Comparison of ENCODE assay signal across 1 cellular context in genomic region chr16:29765167-29766032, GRCh38.
TF ChIP-seq lines count a peak whose summit lies in the region.

No MANE protein-coding gene starts in this region.

TF ChIP-seq in HepG2, 621 proteins besides CTCF, POLR2A, EP300 and RAD21 (continued from another document and continues in another):
- TF ChIP-seq ZBTB44 (CRISPR knock-in tag; IDR thresholded peaks at IDR 0.05), result no peak
- no peak for TF ChIP-seq NFIB (CRISPR knock-in tag; IDR thresholded peaks at IDR 0.05; ENCODE audit: borderline replicate concordance)
- TF ChIP-seq ZNF543 (CRISPR knock-in tag; IDR thresholded peaks at IDR 0.05), result peak; percentile 66; the same call in 1 of the 2 replicates
- TF ChIP-seq ZC3H13 (CRISPR knock-in tag; IDR thresholded peaks at IDR 0.05), result no peak
- TF ChIP-seq ZNF230 (CRISPR knock-in tag; IDR thresholded peaks at IDR 0.05), result peak; percentile 89; the same call in 1 of the 2 replicates
- TF ChIP-seq ZNF510 (CRISPR knock-in tag; IDR thresholded peaks at IDR 0.05; ENCODE audit: low read depth), result 0 out of 2 replicates have a peak, but pooled peaks have one; percentile 39
- TF ChIP-seq KDM2A (CRISPR knock-in tag; IDR thresholded peaks at IDR 0.05; ENCODE audit: borderline replicate concordance, low read depth), result peak; percentile 81; the same call in 1 of the 2 replicates
- TF ChIP-seq ZNF710 (CRISPR knock-in tag; IDR thresholded peaks at IDR 0.05; ENCODE audit: borderline replicate concordance), result peak; percentile 97
- TF ChIP-seq ZFP62 (CRISPR knock-in tag; IDR thresholded peaks at IDR 0.05), result no peak
- peak; percentile 95 for TF ChIP-seq ZNF441 (CRISPR knock-in tag; IDR thresholded peaks at IDR 0.05; ENCODE audit: borderline replicate concordance)
- TF ChIP-seq DRAP1 (CRISPR knock-in tag; IDR thresholded peaks at IDR 0.05), result peak; percentile 46; the same call in 1 of the 2 replicates
- no peak for TF ChIP-seq CREB3 (CRISPR knock-in tag; IDR thresholded peaks at IDR 0.05)
- no peak for TF ChIP-seq NKX3-1 (CRISPR knock-in tag; IDR thresholded peaks at IDR 0.05)
- TF ChIP-seq ZNF557 (CRISPR knock-in tag; IDR thresholded peaks at IDR 0.05), result peak; percentile 79; the same call in 1 of the 2 replicates
- TF ChIP-seq SATB2 (CRISPR knock-in tag; IDR thresholded peaks at IDR 0.05), result no peak
- peak; percentile 95 for TF ChIP-seq KAT2B (IDR thresholded peaks at IDR 0.05; ENCODE audit: borderline replicate concordance, low read depth, low read length)
- TF ChIP-seq CREBL2 (CRISPR knock-in tag; IDR thresholded peaks at IDR 0.05; ENCODE audit: borderline replicate concordance), result no peak
- peak; percentile 98 for TF ChIP-seq PITX1 (CRISPR knock-in tag; IDR thresholded peaks at IDR 0.05)
- peak; percentile 95 for TF ChIP-seq FOXP4 (CRISPR knock-in tag; IDR thresholded peaks at IDR 0.05)
- TF ChIP-seq ZNF670 (CRISPR knock-in tag; IDR thresholded peaks at IDR 0.05; ENCODE audit: borderline replicate concordance), result peak; percentile 94; the same call in 1 of the 2 replicates
- no peak for TF ChIP-seq MYNN (CRISPR knock-in tag; IDR thresholded peaks at IDR 0.05; ENCODE audit: low read depth)
- TF ChIP-seq HOXD1 (CRISPR knock-in tag; IDR thresholded peaks at IDR 0.05), result peak; percentile 97
- peak; percentile 89 for TF ChIP-seq ZSCAN25 (CRISPR knock-in tag; IDR thresholded peaks at IDR 0.05)
- no peak; the same call in 1 of the 2 replicates for TF ChIP-seq ZNF83 (CRISPR knock-in tag; IDR thresholded peaks at IDR 0.05; ENCODE audit: borderline replicate concordance)
- peak; percentile 89; the same call in 1 of the 2 replicates for TF ChIP-seq ARNT2 (CRISPR knock-in tag; IDR thresholded peaks at IDR 0.05; ENCODE audit: low read depth)
- TF ChIP-seq AFF4 (CRISPR knock-in tag; IDR thresholded peaks at IDR 0.05), result no peak
- TF ChIP-seq TFE3 (CRISPR knock-in tag; IDR thresholded peaks at IDR 0.05), result peak; percentile 81
- TF ChIP-seq FOSL1 (CRISPR knock-in tag; IDR thresholded peaks at IDR 0.05; ENCODE audit: borderline replicate concordance), result no peak
- no peak for TF ChIP-seq ARNT (IDR thresholded peaks at IDR 0.05)
- TF ChIP-seq PRMT3 (CRISPR knock-in tag; IDR thresholded peaks at IDR 0.05; ENCODE audit: borderline replicate concordance, low read depth), result no peak; the same call in 1 of the 2 replicates
- no peak for TF ChIP-seq ZNF672 (CRISPR knock-in tag; IDR thresholded peaks at IDR 0.05)
- TF ChIP-seq ZHX1 (CRISPR knock-in tag; IDR thresholded peaks at IDR 0.05; ENCODE audit: low read depth), result peak; percentile 88
- no peak for TF ChIP-seq BATF2 (CRISPR knock-in tag; IDR thresholded peaks at IDR 0.05)
- TF ChIP-seq RARA (CRISPR knock-in tag; IDR thresholded peaks at IDR 0.05), result peak; percentile 97
- TF ChIP-seq GMEB1 (CRISPR knock-in tag; IDR thresholded peaks at IDR 0.05; ENCODE audit: borderline replicate concordance), result peak; percentile 67; the same call in 1 of the 2 replicates
- TF ChIP-seq SYNCRIP (IDR thresholded peaks at IDR 0.05; ENCODE audit: insufficient read depth, low read depth, low read length), result no peak
- peak; percentile 79 for TF ChIP-seq ZNF629 (CRISPR knock-in tag; conservative IDR thresholded peaks at IDR 0.05)
- TF ChIP-seq ZNF597 (CRISPR knock-in tag; IDR thresholded peaks at IDR 0.05), result no peak
